In the genomic region with DNA sequence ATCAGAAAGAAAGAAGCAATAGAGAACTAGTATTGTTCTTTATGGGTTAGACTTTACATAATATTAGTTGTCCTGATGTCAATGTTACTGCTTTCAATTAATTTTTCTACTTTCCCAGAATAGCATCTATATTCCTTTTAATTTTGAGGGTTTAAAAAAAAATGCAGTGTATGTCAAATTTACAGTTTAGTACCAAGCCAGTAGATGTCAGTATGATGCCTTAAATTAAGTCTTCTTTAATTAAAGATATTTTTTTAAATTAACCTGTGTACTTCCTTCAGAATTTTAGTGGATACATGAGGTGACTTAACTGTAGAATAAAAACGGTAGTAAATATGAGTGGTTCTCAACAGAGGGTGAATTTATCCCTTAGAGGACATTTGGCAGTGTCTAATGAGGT, we compare ENCODE assay signal across 14 cellular contexts. TPM values are rescaled to one million over a fixed set of nuclear protein-coding genes. Genes with fewer than 3 reads are reported as not detected.
A peak's percentile ranks its signal among the peaks of the same experiment; 100 is the strongest.
DNase-seq lines count a peak whose midpoint lies in the region; ATAC-seq, FAIRE-seq and TF ChIP-seq lines count a peak whose summit lies in the region.
"Had no signal": no experiment of that assay in that cellular context is flagged by ENCODE, and none has a peak within 500 bp of the region (broad histone marks: within the 10 kb centered on the region; RNA-seq: fewer than 3 reads in every experiment).

No MANE protein-coding gene starts in this region.

- POLR2A ChIA-PET in AG04450 (lab: Yijun Ruan, JAX) (no interaction called here), HEK293 (lab: Yijun Ruan, JAX) (no interaction called here)

- ATAC-seq in SK-N-SH treated with all-trans-retinoic acid at 6 μM for 48 hours (peak; percentile 16; the same call in 1 of the 3 replicates), HG03097 (IDR thresholded peaks at IDR 0.05; ENCODE audit: low FRiP score, unreplicated experiment) (no peak), HG02759 (IDR thresholded peaks at IDR 0.05; ENCODE audit: unreplicated experiment) (no peak)
- ATAC-seq: activated naive CD4-positive, alpha-beta T cell treated with anti-CD3 and anti-CD28 coated beads, Interleukin-2, amount 50 U/mL, for 72 hours; effector memory CD8-positive, alpha-beta T cell had no signal

- CTCF ChIA-PET in AG04450 (lab: Charles Lee) = interaction anchor here (0.7 to 1.0 kb wide), 3 partner anchors 10 to 105 kb away, joined by 3 to 8 read pairs (median 4); no protein-coding TSS in a partner anchor
- CTCF ChIA-PET in HEK293 (lab: Yijun Ruan, JAX) = interaction anchor here (1.2 kb wide), 1 partner anchor 105 kb away, joined by 3 read pairs; no protein-coding TSS in a partner anchor

- H3K9me3 ChIP-seq in AG04450 (ENCODE audit: control insufficient read depth, insufficient read depth, low read length) = no peaks in the 10 kb centered on the region
- H3K9me3 ChIP-seq in HEK293 (ENCODE audit: control insufficient read depth, insufficient read depth, low read depth, low read length) = no peaks in the 10 kb centered on the region
- H3K9me3 ChIP-seq: vagina had no signal

- peaks cover 65 to 80% of the 10 kb centered on the region in 2 experiments for H3K36me3 ChIP-seq in HEK293 (ENCODE audit: control insufficient read depth in 2 of 2, insufficient read depth in 1 of 2, low read length in 2 of 2)

- H3K4me3 ChIP-seq in AG04450 (ENCODE audit: low read depth, low read length) = no peak overlapping the region
- no peak overlapping the region for H3K4me3 ChIP-seq in HEK293 (ENCODE audit: low read depth, low read length)
- no peak overlapping the region for H3K4me3 ChIP-seq in fibroblast of villous mesenchyme (ENCODE audit: low read depth, low read length)
- H3K4me3 ChIP-seq: vagina had no signal

- H3K4me1 ChIP-seq in HEK293 (ENCODE audit: control insufficient read depth, insufficient read depth, low read length) = no peaks in the 10 kb centered on the region
- H3K4me1 ChIP-seq: vagina had no signal

- DNase-seq in AG04450 (ENCODE audit: low read depth, low spot score) (no peak), fibroblast of villous mesenchyme (ENCODE audit: low read depth) (peak; percentile 23), NCI-H1417 (lab: John Stamatoyannopoulos, UW) (no peak), H54 (ENCODE audit: insufficient read length, low spot score) (no peak)
- DNase-seq: effector memory CD8-positive, alpha-beta T cell; NCI-H1417 treated with DMSO at 0.1 percent for 48 hours had no signal

- H3K27ac ChIP-seq in AG04450 (ENCODE audit: low read depth, low read length) = no peak overlapping the region
- no peak overlapping the region for H3K27ac ChIP-seq in HEK293 (ENCODE audit: extremely low read depth, low read depth, low read length)
- H3K27ac ChIP-seq: HL-60, vagina had no signal

- H3K27me3 ChIP-seq in AG04450 (ENCODE audit: control insufficient read depth, insufficient read depth, low read length) = no peaks in the 10 kb centered on the region
- H3K27me3 ChIP-seq: vagina had no signal

- peak; percentile 26 for TF ChIP-seq CTCF in AG04450 (IDR thresholded peaks at IDR 0.05; ENCODE audit: low read depth, low read length)
- no peak; the same call in 1 of the 2 replicates for TF ChIP-seq CTCF in HEK293 (tag by site-specific recombination; IDR thresholded peaks at IDR 0.05)
- TF ChIP-seq CTCF in fibroblast of villous mesenchyme (IDR thresholded peaks at IDR 0.05; ENCODE audit: insufficient read depth, low read depth, low read length) = peak; percentile 16

- TF ChIP-seq POLR2A in H54 (IDR thresholded peaks at IDR 0.05; ENCODE audit: low read depth, low read length) = no peak

- FAIRE-seq in H54 (lab: Jason Lieb, UNC) = no peak

TF ChIP-seq in HEK293, 187 proteins besides CTCF, POLR2A, EP300 and RAD21:
- TF ChIP-seq ZNF654 (tag by site-specific recombination; IDR thresholded peaks at IDR 0.05; ENCODE audit: low read depth) = peak; percentile 30
- TF ChIP-seq, protein P1, sequence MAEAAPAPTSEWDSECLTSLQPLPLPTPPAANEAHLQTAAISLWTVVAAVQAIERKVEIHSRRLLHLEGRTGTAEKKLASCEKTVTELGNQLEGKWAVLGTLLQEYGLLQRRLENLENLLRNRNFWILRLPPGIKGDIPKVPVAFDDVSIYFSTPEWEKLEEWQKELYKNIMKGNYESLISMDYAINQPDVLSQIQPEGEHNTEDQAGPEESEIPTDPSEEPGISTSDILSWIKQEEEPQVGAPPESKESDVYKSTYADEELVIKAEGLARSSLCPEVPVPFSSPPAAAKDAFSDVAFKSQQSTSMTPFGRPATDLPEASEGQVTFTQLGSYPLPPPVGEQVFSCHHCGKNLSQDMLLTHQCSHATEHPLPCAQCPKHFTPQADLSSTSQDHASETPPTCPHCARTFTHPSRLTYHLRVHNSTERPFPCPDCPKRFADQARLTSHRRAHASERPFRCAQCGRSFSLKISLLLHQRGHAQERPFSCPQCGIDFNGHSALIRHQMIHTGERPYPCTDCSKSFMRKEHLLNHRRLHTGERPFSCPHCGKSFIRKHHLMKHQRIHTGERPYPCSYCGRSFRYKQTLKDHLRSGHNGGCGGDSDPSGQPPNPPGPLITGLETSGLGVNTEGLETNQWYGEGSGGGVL (tag by site-specific recombination; IDR thresholded peaks at IDR 0.05) = no peak
- TF ChIP-seq HOXA7 (CRISPR knock-in tag; IDR thresholded peaks at IDR 0.05; ENCODE audit: borderline replicate concordance) = no peak
- TF ChIP-seq, protein P2, sequence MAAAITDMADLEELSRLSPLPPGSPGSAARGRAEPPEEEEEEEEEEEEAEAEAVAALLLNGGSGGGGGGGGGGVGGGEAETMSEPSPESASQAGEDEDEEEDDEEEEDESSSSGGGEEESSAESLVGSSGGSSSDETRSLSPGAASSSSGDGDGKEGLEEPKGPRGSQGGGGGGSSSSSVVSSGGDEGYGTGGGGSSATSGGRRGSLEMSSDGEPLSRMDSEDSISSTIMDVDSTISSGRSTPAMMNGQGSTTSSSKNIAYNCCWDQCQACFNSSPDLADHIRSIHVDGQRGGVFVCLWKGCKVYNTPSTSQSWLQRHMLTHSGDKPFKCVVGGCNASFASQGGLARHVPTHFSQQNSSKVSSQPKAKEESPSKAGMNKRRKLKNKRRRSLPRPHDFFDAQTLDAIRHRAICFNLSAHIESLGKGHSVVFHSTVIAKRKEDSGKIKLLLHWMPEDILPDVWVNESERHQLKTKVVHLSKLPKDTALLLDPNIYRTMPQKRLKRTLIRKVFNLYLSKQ (tag by site-specific recombination; IDR thresholded peaks at IDR 0.05; ENCODE audit: borderline replicate concordance) = no peak
- TF ChIP-seq ZNF202 (tag by site-specific recombination; IDR thresholded peaks at IDR 0.05; ENCODE audit: borderline replicate concordance) = no peak
- TF ChIP-seq ZNF133 (tag by site-specific recombination; IDR thresholded peaks at IDR 0.05) = no peak

TF ChIP-seq in SK-N-SH treated with all-trans-retinoic acid at 6 μM for 48 hours, 23 proteins besides CTCF, POLR2A, EP300 and RAD21 (continues in another document):
- no peak for TF ChIP-seq ZC3H10 (CRISPR knock-in tag; IDR thresholded peaks at IDR 0.05)
- no peak for TF ChIP-seq ZNF8 (CRISPR knock-in tag; IDR thresholded peaks at IDR 0.05)
- TF ChIP-seq, protein P3, sequence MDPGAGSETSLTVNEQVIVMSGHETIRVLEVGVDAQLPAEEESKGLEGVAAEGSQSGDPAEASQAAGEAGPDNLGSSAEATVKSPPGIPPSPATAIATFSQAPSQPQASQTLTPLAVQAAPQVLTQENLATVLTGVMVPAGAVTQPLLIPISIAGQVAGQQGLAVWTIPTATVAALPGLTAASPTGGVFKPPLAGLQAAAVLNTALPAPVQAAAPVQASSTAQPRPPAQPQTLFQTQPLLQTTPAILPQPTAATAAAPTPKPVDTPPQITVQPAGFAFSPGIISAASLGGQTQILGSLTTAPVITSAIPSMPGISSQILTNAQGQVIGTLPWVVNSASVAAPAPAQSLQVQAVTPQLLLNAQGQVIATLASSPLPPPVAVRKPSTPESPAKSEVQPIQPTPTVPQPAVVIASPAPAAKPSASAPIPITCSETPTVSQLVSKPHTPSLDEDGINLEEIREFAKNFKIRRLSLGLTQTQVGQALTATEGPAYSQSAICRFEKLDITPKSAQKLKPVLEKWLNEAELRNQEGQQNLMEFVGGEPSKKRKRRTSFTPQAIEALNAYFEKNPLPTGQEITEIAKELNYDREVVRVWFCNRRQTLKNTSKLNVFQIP (CRISPR knock-in tag; IDR thresholded peaks at IDR 0.05; ENCODE audit: borderline replicate concordance, low read depth) = no peak
- TF ChIP-seq, protein P4, sequence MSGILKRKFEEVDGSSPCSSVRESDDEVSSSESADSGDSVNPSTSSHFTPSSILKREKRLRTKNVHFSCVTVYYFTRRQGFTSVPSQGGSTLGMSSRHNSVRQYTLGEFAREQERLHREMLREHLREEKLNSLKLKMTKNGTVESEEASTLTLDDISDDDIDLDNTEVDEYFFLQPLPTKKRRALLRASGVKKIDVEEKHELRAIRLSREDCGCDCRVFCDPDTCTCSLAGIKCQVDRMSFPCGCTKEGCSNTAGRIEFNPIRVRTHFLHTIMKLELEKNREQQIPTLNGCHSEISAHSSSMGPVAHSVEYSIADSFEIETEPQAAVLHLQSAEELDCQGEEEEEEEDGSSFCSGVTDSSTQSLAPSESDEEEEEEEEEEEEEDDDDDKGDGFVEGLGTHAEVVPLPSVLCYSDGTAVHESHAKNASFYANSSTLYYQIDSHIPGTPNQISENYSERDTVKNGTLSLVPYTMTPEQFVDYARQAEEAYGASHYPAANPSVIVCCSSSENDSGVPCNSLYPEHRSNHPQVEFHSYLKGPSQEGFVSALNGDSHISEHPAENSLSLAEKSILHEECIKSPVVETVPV (CRISPR knock-in tag; IDR thresholded peaks at IDR 0.05) = no peak
- no peak for TF ChIP-seq ESRRG (CRISPR knock-in tag; IDR thresholded peaks at IDR 0.05)
- TF ChIP-seq, protein P5, sequence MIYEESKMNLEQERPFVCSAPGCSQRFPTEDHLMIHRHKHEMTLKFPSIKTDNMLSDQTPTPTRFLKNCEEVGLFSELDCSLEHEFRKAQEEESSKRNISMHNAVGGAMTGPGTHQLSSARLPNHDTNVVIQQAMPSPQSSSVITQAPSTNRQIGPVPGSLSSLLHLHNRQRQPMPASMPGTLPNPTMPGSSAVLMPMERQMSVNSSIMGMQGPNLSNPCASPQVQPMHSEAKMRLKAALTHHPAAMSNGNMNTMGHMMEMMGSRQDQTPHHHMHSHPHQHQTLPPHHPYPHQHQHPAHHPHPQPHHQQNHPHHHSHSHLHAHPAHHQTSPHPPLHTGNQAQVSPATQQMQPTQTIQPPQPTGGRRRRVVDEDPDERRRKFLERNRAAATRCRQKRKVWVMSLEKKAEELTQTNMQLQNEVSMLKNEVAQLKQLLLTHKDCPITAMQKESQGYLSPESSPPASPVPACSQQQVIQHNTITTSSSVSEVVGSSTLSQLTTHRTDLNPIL (CRISPR knock-in tag; IDR thresholded peaks at IDR 0.05; ENCODE audit: low read depth) = no peak

RNA-seq across cellular contexts. Expression of a gene that starts 35.2 kb away (rescaled TPM):
- 0.07 and 0.12 TPM in 2 replicates for polyA plus RNA-seq in AG04450 (2011; rRNA removed)
- polyA minus RNA-seq in AG04450 (2011; rRNA and poly(A)+ RNA removed) = 0.17 and 0.18 TPM in 2 replicates
- under 0.01 TPM in 2 replicates for total RNA-seq in fibroblast of villous mesenchyme
- polyA plus RNA-seq: CD8-positive, alpha-beta memory T cell had no signal
